ENCODE assay signal across 28 cellular contexts in genomic region chr4:71268156-71268555, GRCh38.
DNase-seq lines count a peak whose midpoint lies in the region; FAIRE-seq and TF ChIP-seq lines count a peak whose summit lies in the region.
"Had no signal": no experiment of that assay in that cellular context is flagged by ENCODE, and none has a peak within 500 bp of the region (broad histone marks: within the 10 kb centered on the region; RNA-seq: fewer than 3 reads in every experiment).

No MANE protein-coding gene starts in this region.

- H3K4me2 ChIP-seq in fibroblast of lung (ENCODE audit: extremely low read depth, insufficient read depth, low read length) (no peak overlapping the region), neuronal stem cell (ENCODE audit: insufficient read depth, low read length, poor library complexity, severe bottlenecking) (no peak overlapping the region)
- H3K4me2 ChIP-seq: hepatocyte had no signal

- no peak overlapping the region for H3K18ac ChIP-seq in neuronal stem cell (ENCODE audit: low read length)

- H3K9ac ChIP-seq in fibroblast of lung (ENCODE audit: insufficient read depth, low read length): no peak overlapping the region
- no peak overlapping the region for H3K9ac ChIP-seq in neuronal stem cell (ENCODE audit: low read depth, low read length, poor library complexity)

- H2BK120ac ChIP-seq in neuronal stem cell (ENCODE audit: low read depth, low read length): no peak overlapping the region

- TF ChIP-seq CTCF in fibroblast of lung (conservative IDR thresholded peaks at IDR 0.05 in 1 of 2, IDR thresholded peaks at IDR 0.05 in 1 of 2; ENCODE audit: low read depth in 1 of 2, low read length in 2 of 2): no peak

- no peak overlapping the region for H3K4ac ChIP-seq in neuronal stem cell (ENCODE audit: low read length)

- no peak overlapping the region for H2BK15ac ChIP-seq in neuronal stem cell (ENCODE audit: low read length)

- no peak for FAIRE-seq in HTR-8/SVneo (lab: Jason Lieb, UNC)

- H3K4me3 Mint-ChIP-seq in activated naive CD4-positive, alpha-beta T cell treated with anti-CD3 and anti-CD28 coated beads, Interleukin-2, amount 10 ng/mL, durations not matched to agents 7 days and 5 days: no peak overlapping the region
- H3K4me3 Mint-ChIP-seq: activated CD4-positive, alpha-beta memory T cell treated with anti-CD3 and anti-CD28 coated beads, Interleukin-2, amount 10 ng/mL, durations not matched to agents 7 days and 5 days; CD4-positive, CD25-positive, alpha-beta regulatory T cell; stimulated activated naive CD8-positive, alpha-beta T cell treated with anti-CD3 and anti-CD28 coated beads, Interleukin-15, amount 100 ng/mL, for 72 hours; T-cell had no signal

- H3K27me3 ChIP-seq in fibroblast of lung (ENCODE audit: control insufficient read depth, insufficient read depth, low read length) (no peaks in the 10 kb centered on the region), neuronal stem cell (ENCODE audit: control insufficient read depth in 3 of 3, insufficient read depth in 3 of 3, low read depth in 1 of 3, low read length in 3 of 3) (no peaks in the 10 kb centered on the region)
- H3K27me3 ChIP-seq: body of pancreas, foreskin keratinocyte, hepatocyte, MG63, Peyer's patch, SJSA1, tibial artery had no signal

- H3K27me3 Mint-ChIP-seq in activated naive CD4-positive, alpha-beta T cell treated with anti-CD3 and anti-CD28 coated beads, Interleukin-2, amount 10 ng/mL, durations not matched to agents 7 days and 5 days: peaks cover 4% of the 10 kb centered on the region
- H3K27me3 Mint-ChIP-seq: stimulated activated naive CD8-positive, alpha-beta T cell treated with anti-CD3 and anti-CD28 coated beads, Interleukin-15, amount 100 ng/mL, for 72 hours had no signal

- no peak overlapping the region for H2BK12ac ChIP-seq in neuronal stem cell (ENCODE audit: low read length)

- no peaks in the 10 kb centered on the region for H4K20me1 ChIP-seq in fibroblast of lung (ENCODE audit: control insufficient read depth, extremely low read depth, insufficient read depth, low read length)

- H4K8ac ChIP-seq in neuronal stem cell (ENCODE audit: low read depth, low read length): no peak overlapping the region

- H3K79me1 ChIP-seq in neuronal stem cell (ENCODE audit: low read depth, low read length): no peaks in the 10 kb centered on the region

- H3K27ac Mint-ChIP-seq in activated naive CD4-positive, alpha-beta T cell treated with anti-CD3 and anti-CD28 coated beads, Interleukin-2, amount 10 ng/mL, durations not matched to agents 7 days and 5 days: no peak overlapping the region
- H3K27ac Mint-ChIP-seq: activated CD4-positive, alpha-beta memory T cell treated with anti-CD3 and anti-CD28 coated beads, Interleukin-2, amount 10 ng/mL, durations not matched to agents 7 days and 5 days; stimulated activated naive CD8-positive, alpha-beta T cell treated with anti-CD3 and anti-CD28 coated beads, Interleukin-15, amount 100 ng/mL, for 72 hours; T-cell had no signal

- no peak overlapping the region for H2AFZ ChIP-seq in fibroblast of lung (ENCODE audit: low read length)
- H2AFZ ChIP-seq in neuronal stem cell (ENCODE audit: low read length): peak overlapping the region; percentile 16
- H2AFZ ChIP-seq: hepatocyte had no signal

- no peaks in the 10 kb centered on the region for H3K36me3 Mint-ChIP-seq in activated naive CD4-positive, alpha-beta T cell treated with anti-CD3 and anti-CD28 coated beads, Interleukin-2, amount 10 ng/mL, durations not matched to agents 7 days and 5 days
- H3K36me3 Mint-ChIP-seq: CD4-positive, CD25-positive, alpha-beta regulatory T cell; T-cell had no signal

- H3K23ac ChIP-seq in neuronal stem cell (ENCODE audit: low read depth, low read length, poor library complexity): no peak overlapping the region

- H3K4me1 ChIP-seq in fibroblast of lung (ENCODE audit: control insufficient read depth, extremely low read depth, insufficient read depth, low read length) (peaks cover 13% of the 10 kb centered on the region), neuronal stem cell (ENCODE audit: control insufficient read depth in 2 of 2, insufficient read depth in 1 of 2, low read depth in 1 of 2, low read length in 2 of 2) (peaks cover 0 to 18% of the 10 kb centered on the region in 2 donors)
- H3K4me1 ChIP-seq: Peyer's patch, prostate gland, SJSA1 had no signal

- H3K79me2 ChIP-seq in fibroblast of lung (ENCODE audit: control insufficient read depth, insufficient read depth, low read length): peaks cover 12% of the 10 kb centered on the region
- H3K79me2 ChIP-seq: hepatocyte had no signal

- H3K27ac ChIP-seq in fibroblast of lung (ENCODE audit: insufficient read depth, low read length) (peak overlapping the region; percentile 9), neuronal stem cell (replicated peaks; ENCODE audit: low read length) (no peak overlapping the region)
- H3K27ac ChIP-seq: epithelial cell of prostate, foreskin keratinocyte, hepatocyte, HL-60, Peyer's patch, prostate gland, SJSA1 had no signal

- H3K14ac ChIP-seq in neuronal stem cell (ENCODE audit: low read length): no peak overlapping the region

- H3K9me3 Mint-ChIP-seq in activated naive CD4-positive, alpha-beta T cell treated with anti-CD3 and anti-CD28 coated beads, Interleukin-2, amount 10 ng/mL, durations not matched to agents 7 days and 5 days: no peaks in the 10 kb centered on the region
- H3K9me3 Mint-ChIP-seq: activated CD4-positive, alpha-beta memory T cell treated with anti-CD3 and anti-CD28 coated beads, Interleukin-2, amount 10 ng/mL, durations not matched to agents 7 days and 5 days; CD4-positive, CD25-positive, alpha-beta regulatory T cell; stimulated activated naive CD8-positive, alpha-beta T cell treated with anti-CD3 and anti-CD28 coated beads, Interleukin-15, amount 100 ng/mL, for 72 hours; T-cell had no signal

- no peaks in the 10 kb centered on the region for H3K36me3 ChIP-seq in fibroblast of lung (ENCODE audit: control insufficient read depth, insufficient read depth, low read length)
- no peaks in the 10 kb centered on the region for H3K36me3 ChIP-seq in neuronal stem cell (replicated peaks in 1 of 2; ENCODE audit: control insufficient read depth in 2 of 2, insufficient read depth in 2 of 2, low read length in 2 of 2)
- H3K36me3 ChIP-seq: MG63, Peyer's patch, prostate gland, SJSA1, tibial artery had no signal

- no peak overlapping the region for H4K91ac ChIP-seq in neuronal stem cell (ENCODE audit: low read depth, low read length, poor library complexity)

- no peaks in the 10 kb centered on the region for H3K9me3 ChIP-seq in fibroblast of lung (ENCODE audit: control insufficient read depth, insufficient read depth, low read depth, low read length)
- no peaks in the 10 kb centered on the region for H3K9me3 ChIP-seq in neuronal stem cell (replicated peaks in 1 of 2; ENCODE audit: control insufficient read depth in 2 of 2, insufficient read depth in 1 of 2, low read depth in 1 of 2, low read length in 2 of 2)
- H3K9me3 ChIP-seq: body of pancreas, MG63, Peyer's patch, prostate gland, SJSA1, tibial artery had no signal

- CTCF ChIA-PET in activated naive CD4-positive, alpha-beta T cell treated with anti-CD3 and anti-CD28 coated beads, Interleukin-2, amount 10 ng/mL, durations not matched to agents 7 days and 5 days (lab: Charles Lee): no interaction called here

- DNase-seq in ELR (ENCODE audit: low read depth) (peak; percentile 57), HTR-8/SVneo (ENCODE audit: insufficient read length, low spot score) (peak; percentile 3), fibroblast of lung (ENCODE audit: low read depth in 2 of 2) (peak; percentile 38 to 45), neuronal stem cell (ENCODE audit: low spot score) (no peak), occipital lobe (lab: John Stamatoyannopoulos, UW) (no peak)
- DNase-seq in activated CD4-positive, CD25-positive, alpha-beta regulatory T cell (lab: John Stamatoyannopoulos, UW): no peak
- DNase-seq in activated naive CD4-positive, alpha-beta T cell treated with anti-CD3 and anti-CD28 coated beads, Interleukin-2, amount 10 ng/mL, durations not matched to agents 7 days and 5 days: no peak
- DNase-seq: activated CD4-positive, alpha-beta memory T cell treated with anti-CD3 and anti-CD28 coated beads, Interleukin-2, amount 10 ng/mL, durations not matched to agents 7 days and 5 days; activated effector memory CD4-positive, alpha-beta T cell treated with anti-CD3 and anti-CD28 coated beads, Interleukin-2, amount 50 U/mL, for 16 hours; body of pancreas; CD4-positive, CD25-positive, alpha-beta regulatory T cell; cerebellar nuclear complex; foreskin keratinocyte; GDM1; GOT3; MG63; NCI-H1417 treated with DMSO at 0.1 percent for 48 hours; NCI-H2081 treated with DMSO at 0.1 percent for 48 hours; NCI-H524; Peyer's patch; stimulated activated naive CD8-positive, alpha-beta T cell treated with anti-CD3 and anti-CD28 coated beads, Interleukin-15, amount 100 ng/mL, for 72 hours; T-cell; tibial artery had no signal

- H3K4me3 ChIP-seq in fibroblast of lung (replicated peaks in 1 of 4; ENCODE audit: control extremely low read depth in 1 of 4, insufficient read depth in 1 of 4, low read depth in 3 of 4, low read length in 4 of 4) (no peak overlapping the region), neuronal stem cell (ENCODE audit: low read length in 2 of 2) (no peak overlapping the region)
- H3K4me3 ChIP-seq: body of pancreas, hepatocyte, MG63, Peyer's patch, prostate gland, SJSA1, tibial artery had no signal

- no peak overlapping the region for H2BK5ac ChIP-seq in neuronal stem cell (ENCODE audit: low read length)

- no CpG with 5 or more reads among the region's 4 CpGs for WGBS in neuronal stem cell (ENCODE audit: extremely low coverage in 2 of 2, insufficient read length in 2 of 2, insufficient replicate concordance in 1 of 2), 2 donors

- no peaks in the 10 kb centered on the region for H3K4me1 Mint-ChIP-seq in activated naive CD4-positive, alpha-beta T cell treated with anti-CD3 and anti-CD28 coated beads, Interleukin-2, amount 10 ng/mL, durations not matched to agents 7 days and 5 days
- H3K4me1 Mint-ChIP-seq: activated CD4-positive, alpha-beta memory T cell treated with anti-CD3 and anti-CD28 coated beads, Interleukin-2, amount 10 ng/mL, durations not matched to agents 7 days and 5 days; CD4-positive, CD25-positive, alpha-beta regulatory T cell; stimulated activated naive CD8-positive, alpha-beta T cell treated with anti-CD3 and anti-CD28 coated beads, Interleukin-15, amount 100 ng/mL, for 72 hours had no signal

- H2AK5ac ChIP-seq in neuronal stem cell (ENCODE audit: low read depth, low read length): no peak overlapping the region

Comparison
In these comparisons a context has a peak if more than half of its experiments do, and no peak if none do; other contexts are left out.
1. DNase-seq: peak in ELR (single experiment), HTR-8/SVneo (single experiment) and fibroblast of lung (2 of 2); none in neuronal stem cell (single experiment), activated CD4-positive, CD25-positive, alpha-beta regulatory T cell (0 of 4), activated naive CD4-positive, alpha-beta T cell treated with anti-CD3 and anti-CD28 coated beads, Interleukin-2, amount 10 ng/mL, durations not matched to agents 7 days and 5 days (single experiment) and occipital lobe (single experiment).